In genomic region chr17:51035436-51035835, GRCh38 we compare ENCODE assay signal across 8 cellular contexts.
DNase-seq lines count a peak whose midpoint lies in the region; ATAC-seq and TF ChIP-seq lines count a peak whose summit lies in the region.

No MANE protein-coding gene starts in this region.

- H3K4me1 ChIP-seq in mesendoderm (ENCODE audit: control insufficient read depth, low read depth, low read length) (no peaks in the 10 kb centered on the region), testis (peaks cover 10% of the 10 kb centered on the region)

- TF ChIP-seq CTCF in AG09309 (IDR thresholded peaks at IDR 0.05; ENCODE audit: control insufficient read depth, insufficient read depth, low read depth, low read length, missing control alignments) (no peak), cardiac fibroblast (IDR thresholded peaks at IDR 0.05; ENCODE audit: low read depth, low read length) (no peak), lower leg skin (IDR thresholded peaks at IDR 0.05) (no peak), testis (IDR thresholded peaks at IDR 0.05) (no peak)

- H3K23ac ChIP-seq in mesendoderm (ENCODE audit: low read length) = no peak overlapping the region

- no peak overlapping the region for H3K56ac ChIP-seq in mesendoderm (ENCODE audit: low read length)

- no peak overlapping the region for H3K4me3 ChIP-seq in AG09309 (ENCODE audit: control insufficient read depth, low read depth, low read length)
- no peak overlapping the region for H3K4me3 ChIP-seq in cardiac fibroblast (replicated peaks in 1 of 2; ENCODE audit: low read depth in 2 of 2, low read length in 2 of 2)
- no peak overlapping the region for H3K4me3 ChIP-seq in mesendoderm (ENCODE audit: low read length)
- H3K4me3 ChIP-seq in lower leg skin (ENCODE audit: low read depth, poor library complexity, severe bottlenecking) = no peak overlapping the region
- no peak overlapping the region for H3K4me3 ChIP-seq in testis

- no peaks in the 10 kb centered on the region for H3K9me3 ChIP-seq in testis

- ATAC-seq in HG03108 (IDR thresholded peaks at IDR 0.05; ENCODE audit: unreplicated experiment) = no peak

- H3K79me1 ChIP-seq in mesendoderm (ENCODE audit: low read length) = no peaks in the 10 kb centered on the region

- TF ChIP-seq POLR2A in lower leg skin (IDR thresholded peaks at IDR 0.05) = no peak
- TF ChIP-seq POLR2A in testis (IDR thresholded peaks at IDR 0.05) = no peak

- H3K36me3 ChIP-seq in mesendoderm (ENCODE audit: control insufficient read depth, insufficient read depth, low read length) (no peaks in the 10 kb centered on the region), testis (ENCODE audit: low read depth, missing control alignments) (no peaks in the 10 kb centered on the region)

- intact Hi-C loops in lower leg skin (cut with DNase I; ENCODE audit: low total_unique reads) = no loop called here
- intact Hi-C loops in testis (cut with DNase I; ENCODE audit: low total_unique reads) = no loop called here

- no peak overlapping the region for H4K8ac ChIP-seq in mesendoderm (ENCODE audit: low read depth, low read length)

- H3K18ac ChIP-seq in mesendoderm (ENCODE audit: low read length) = no peak overlapping the region

- no peak overlapping the region for H3K9ac ChIP-seq in mesendoderm (ENCODE audit: low read length)

- H2AK5ac ChIP-seq in mesendoderm (ENCODE audit: low read length) = no peak overlapping the region

- H2BK5ac ChIP-seq in mesendoderm (ENCODE audit: low read length) = no peak overlapping the region

- no peaks in the 10 kb centered on the region for H3K27me3 ChIP-seq in mesendoderm (ENCODE audit: insufficient read depth, low read length, poor library complexity)
- H3K27me3 ChIP-seq in testis = no peaks in the 10 kb centered on the region

- H4K5ac ChIP-seq in mesendoderm (ENCODE audit: low read length) = no peak overlapping the region

- no peak overlapping the region for H3K27ac ChIP-seq in mesendoderm (ENCODE audit: low read depth, low read length)
- H3K27ac ChIP-seq in testis = no peak overlapping the region

- no peak overlapping the region for H3K4me2 ChIP-seq in mesendoderm (ENCODE audit: low read length)

- peak; percentile 86 for DNase-seq in AG09309 (ENCODE audit: low read depth)
- DNase-seq in HT1080 (ENCODE audit: low read depth) = peak; percentile 54
- DNase-seq in cardiac fibroblast (ENCODE audit: low read depth in 2 of 2) = peak; percentile 89 to 95
- peak; percentile 83 for DNase-seq in mesendoderm
- DNase-seq in lower leg skin (ENCODE audit: low spot score in 2 of 2) = no peak
- no peak for DNase-seq in RPMI8226
- no peak for DNase-seq in testis

- H3K4ac ChIP-seq in mesendoderm (ENCODE audit: low read depth, low read length) = no peak overlapping the region

- no peak overlapping the region for H2BK15ac ChIP-seq in mesendoderm (replicated peaks; ENCODE audit: low read depth)

- H3K79me2 ChIP-seq in mesendoderm (ENCODE audit: control insufficient read depth, insufficient read depth, low read length) = no peaks in the 10 kb centered on the region

- H2BK120ac ChIP-seq in mesendoderm (ENCODE audit: low read depth, low read length) = no peak overlapping the region

Comparison
In these comparisons a context has a peak if more than half of its experiments do, and no peak if none do; other contexts are left out.
1. DNase-seq: peak in AG09309 (single experiment), HT1080 (single experiment), cardiac fibroblast (2 of 2) and mesendoderm (single experiment); none in lower leg skin (0 of 2), RPMI8226 (single experiment) and testis (single experiment).